Comparison of ENCODE assay signal across 10 cellular contexts in the genomic region with DNA sequence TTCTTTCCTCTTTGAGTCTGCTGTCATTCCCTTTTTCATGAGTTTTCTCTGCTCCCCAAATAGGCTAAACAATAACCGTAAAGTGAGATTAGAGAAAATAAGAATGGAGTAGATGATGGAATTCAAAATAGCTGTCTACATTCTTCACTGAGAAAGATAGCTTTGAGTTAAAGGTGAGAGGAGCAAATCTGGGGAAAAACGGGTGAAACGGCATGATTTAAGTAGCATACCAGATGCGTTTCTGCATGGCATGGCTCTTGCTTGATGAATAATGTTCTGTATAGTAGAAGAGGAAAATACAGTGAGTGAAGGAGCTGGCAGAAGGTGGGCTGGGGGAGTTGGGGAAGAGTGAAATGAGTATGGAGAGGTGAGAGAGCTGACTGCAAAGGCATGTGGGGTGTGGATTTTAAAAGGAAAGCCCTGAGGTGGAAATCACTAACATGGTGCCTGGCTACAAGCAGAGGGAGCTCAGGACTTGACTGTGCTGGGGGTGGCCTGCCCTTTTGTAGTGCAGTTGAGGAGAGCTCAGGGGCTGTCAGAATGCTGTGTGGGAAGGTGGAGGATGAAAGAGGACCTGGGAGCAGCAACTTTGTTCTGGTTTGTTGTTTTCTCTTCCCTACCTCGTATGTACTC. TPM values are rescaled to one million over a fixed set of nuclear protein-coding genes. Genes with fewer than 3 reads are reported as not detected.
DNase-seq lines count a peak whose midpoint lies in the region; ATAC-seq and TF ChIP-seq lines count a peak whose summit lies in the region.
"Had no signal": no experiment of that assay in that cellular context is flagged by ENCODE, and none has a peak within 500 bp of the region (broad histone marks: within the 10 kb centered on the region; RNA-seq: fewer than 3 reads in every experiment).

No MANE protein-coding gene starts in this region.

- TF ChIP-seq POLR2A in body of pancreas (IDR thresholded peaks at IDR 0.05) (no peak), uterus (IDR thresholded peaks at IDR 0.05) (no peak), lower leg skin (IDR thresholded peaks at IDR 0.05) (no peak)

- H3K9me3 ChIP-seq in body of pancreas: no peaks in the 10 kb centered on the region
- H3K9me3 ChIP-seq in muscle layer of duodenum (ENCODE audit: control insufficient read depth in 1 of 2, low read length in 2 of 2): no peaks in the 10 kb centered on the region
- no peaks in the 10 kb centered on the region for H3K9me3 ChIP-seq in uterus

- H3K36me3 Mint-ChIP-seq in activated naive CD4-positive, alpha-beta T cell treated with anti-CD3 and anti-CD28 coated beads, Interleukin-2, amount 50 U/mL, for 72 hours: peaks cover 2 to 14% of the 10 kb centered on the region in 2 donors

- DNase-seq in activated naive CD4-positive, alpha-beta T cell treated with anti-CD3 and anti-CD28 coated beads, Interleukin-2, amount 50 U/mL, for 72 hours (ENCODE audit: low spot score in 2 of 2): no peak
- no peak for DNase-seq in activated naive CD4-positive, alpha-beta T cell treated with Interleukin-2 at 50 U/mL for 16 hours
- DNase-seq in body of pancreas (no peak), uterus (no peak), lower leg skin (ENCODE audit: low spot score in 2 of 2) (no peak), GDM1 (lab: John Stamatoyannopoulos, UW) (no peak)
- DNase-seq: Calu3, NCI-H2081 treated with DMSO at 0.1 percent for 48 hours had no signal

- H3K36me3 ChIP-seq in body of pancreas (replicated peaks in 1 of 2; ENCODE audit: insufficient read depth in 1 of 2, low read depth in 2 of 2) (no peaks in the 10 kb centered on the region), muscle layer of duodenum (ENCODE audit: control insufficient read depth in 1 of 2, insufficient read depth in 2 of 2, low read length in 2 of 2) (no peaks in the 10 kb centered on the region), uterus (no peaks in the 10 kb centered on the region)

- TF ChIP-seq CTCF in body of pancreas (IDR thresholded peaks at IDR 0.05) (no peak), uterus (IDR thresholded peaks at IDR 0.05) (no peak), lower leg skin (IDR thresholded peaks at IDR 0.05) (no peak)

- H3K27ac ChIP-seq in body of pancreas (peak overlapping the region in 3 of 4 donors; percentile 25 to 67 (median 53)), muscle layer of duodenum (ENCODE audit: low read length) (peak overlapping the region; percentile 23), uterus (peak overlapping the region; percentile 63 to 71)

- peak; percentile 40 to 41 for ATAC-seq in activated naive CD4-positive, alpha-beta T cell treated with anti-CD3 and anti-CD28 coated beads, Interleukin-2, amount 50 U/mL, for 72 hours
- ATAC-seq in body of pancreas (no peak), HG02763 (IDR thresholded peaks at IDR 0.05; ENCODE audit: unreplicated experiment) (no peak)

- H3K4me1 ChIP-seq in body of pancreas (peaks cover 57% of the 10 kb centered on the region), muscle layer of duodenum (ENCODE audit: control insufficient read depth in 1 of 2, insufficient read depth in 2 of 2, low read length in 2 of 2) (peaks cover 16 to 48% of the 10 kb centered on the region in 2 donors), uterus (peaks cover 9 to 11% of the 10 kb centered on the region in 2 donors)

- intact Hi-C loops in body of pancreas (cut with DNase I): no loop called here
- intact Hi-C loops in uterus (cut with DNase I; ENCODE audit: low total_unique reads): no loop called here
- intact Hi-C loops in lower leg skin (cut with DNase I; ENCODE audit: low total_unique reads): no loop called here

- WGBS in body of pancreas, 2 donors: 41 to 55% methylated on average over 5 of the region's 5 CpGs
- 41 to 47% methylated on average over 5 of the region's 5 CpGs for WGBS in lower leg skin, 2 donors

- no peak overlapping the region for H3K4me3 ChIP-seq in body of pancreas
- H3K4me3 ChIP-seq in muscle layer of duodenum (ENCODE audit: low read depth in 1 of 2, low read length in 2 of 2): no peak overlapping the region
- H3K4me3 ChIP-seq in uterus: no peak overlapping the region
- H3K4me3 ChIP-seq in lower leg skin (ENCODE audit: low read depth, poor library complexity, severe bottlenecking): no peak overlapping the region

- H3K27me3 ChIP-seq in body of pancreas: no peaks in the 10 kb centered on the region
- H3K27me3 ChIP-seq in muscle layer of duodenum (ENCODE audit: low read depth, low read length): no peaks in the 10 kb centered on the region
- no peaks in the 10 kb centered on the region for H3K27me3 ChIP-seq in uterus

- no peaks in the 10 kb centered on the region for H3K9me3 Mint-ChIP-seq in activated naive CD4-positive, alpha-beta T cell treated with anti-CD3 and anti-CD28 coated beads, Interleukin-2, amount 50 U/mL, for 72 hours

- H3K27ac Mint-ChIP-seq in activated naive CD4-positive, alpha-beta T cell treated with anti-CD3 and anti-CD28 coated beads, Interleukin-2, amount 50 U/mL, for 72 hours: no peak overlapping the region

RNA-seq across cellular contexts. Expression of gene BICRAL, which starts 8.8 kb away (rescaled TPM):
- 10 to 100 TPM; 12.4 to 15.0 TPM for total RNA-seq in activated naive CD4-positive, alpha-beta T cell treated with anti-CD3 and anti-CD28 coated beads, Interleukin-2, amount 50 U/mL, for 72 hours
- total RNA-seq in body of pancreas (1 to 10 TPM; 6.9 to 8.6 TPM), uterus (10 to 100 TPM in 3 of 4 donors, 1 to 10 TPM in 1; 7.4 to 35.3 (median 18.2) TPM), lower leg skin (10 to 100 TPM; 19.4 to 23.4 (median 20.5) TPM)

RNA-seq across cellular contexts. Expression of gene TBCC, which starts 44.8 kb away (rescaled TPM):
- 10 to 100 TPM; 14.2 to 19.5 TPM for total RNA-seq in activated naive CD4-positive, alpha-beta T cell treated with anti-CD3 and anti-CD28 coated beads, Interleukin-2, amount 50 U/mL, for 72 hours
- total RNA-seq in body of pancreas: 10 to 100 TPM; 14.5 to 25.4 TPM
- 10 to 100 TPM in 3 of 4 donors, 1 to 10 TPM in 1; 7.9 to 48.7 (median 14.6) TPM for total RNA-seq in uterus
- total RNA-seq in lower leg skin: 10 to 100 TPM; 40.3 to 55.5 (median 45.3) TPM

Comparison
In these comparisons a context has a peak if more than half of its experiments do, and no peak if none do; other contexts are left out.
1. ATAC-seq: peak in activated naive CD4-positive, alpha-beta T cell treated with anti-CD3 and anti-CD28 coated beads, Interleukin-2, amount 50 U/mL, for 72 hours (2 of 2); none in body of pancreas (single experiment) and HG02763 (single experiment).
2. Peak in every context shown above with its lines, with median percentiles within 50 percentile points of each other: H3K27ac ChIP-seq.